In genomic region chr12:56346663-56347062, GRCh38 we compare ENCODE assay signal across 12 cellular contexts. TPM values are rescaled to one million over a fixed set of nuclear protein-coding genes. Genes with fewer than 3 reads are reported as not detected.
DNase-seq lines count a peak whose midpoint lies in the region; ATAC-seq and TF ChIP-seq lines count a peak whose summit lies in the region.
"Had no signal": no experiment of that assay in that cellular context is flagged by ENCODE, and none has a peak within 500 bp of the region (broad histone marks: within the 10 kb centered on the region; RNA-seq: fewer than 3 reads in every experiment).

No MANE protein-coding gene starts in this region.

- H3K9me3 Mint-ChIP-seq in stimulated activated naive CD8-positive, alpha-beta T cell treated with anti-CD3 and anti-CD28 coated beads, Interleukin-15, amount 100 ng/mL, for 72 hours = no peaks in the 10 kb centered on the region
- H3K9me3 Mint-ChIP-seq: CD4-positive, alpha-beta T cell; nephron had no signal

- no peak for TF ChIP-seq CTCF in epithelial cell of esophagus (IDR thresholded peaks at IDR 0.05; ENCODE audit: insufficient read depth, low read depth, low read length, missing control alignments)

- H3K4me3 Mint-ChIP-seq in stimulated activated naive CD8-positive, alpha-beta T cell treated with anti-CD3 and anti-CD28 coated beads, Interleukin-15, amount 100 ng/mL, for 72 hours = no peak overlapping the region
- H3K4me3 Mint-ChIP-seq: CD4-positive, alpha-beta T cell; nephron had no signal

- no peaks in the 10 kb centered on the region for H3K27me3 Mint-ChIP-seq in stimulated activated naive CD8-positive, alpha-beta T cell treated with anti-CD3 and anti-CD28 coated beads, Interleukin-15, amount 100 ng/mL, for 72 hours
- H3K27me3 Mint-ChIP-seq: CD4-positive, alpha-beta T cell had no signal

- no peak overlapping the region for H3K27ac Mint-ChIP-seq in stimulated activated naive CD8-positive, alpha-beta T cell treated with anti-CD3 and anti-CD28 coated beads, Interleukin-15, amount 100 ng/mL, for 72 hours
- H3K27ac Mint-ChIP-seq: nephron had no signal

- no peak overlapping the region for H3K4me3 ChIP-seq in epithelial cell of esophagus (ENCODE audit: low read length)
- H3K4me3 ChIP-seq: skin epidermis had no signal

- peak; percentile 41 for ATAC-seq in stimulated activated naive CD8-positive, alpha-beta T cell treated with anti-CD3 and anti-CD28 coated beads, Interleukin-15, amount 100 ng/mL, for 72 hours
- ATAC-seq in GM18867 (IDR thresholded peaks at IDR 0.05; ENCODE audit: unreplicated experiment) = no peak

- peak; percentile 26 for DNase-seq in stimulated activated CD4-positive, alpha-beta T cell treated with anti-CD3 and anti-CD28 coated beads, Interleukin-15, amount 100 ng/mL, for 24 hours
- DNase-seq in stimulated activated CD4-positive, alpha-beta T cell treated with anti-CD3 and anti-CD28 coated beads, Interleukin-4, amount 100 ng/mL, for 4 hours = no peak
- DNase-seq in NCI-H69 (lab: John Stamatoyannopoulos, UW) (peak; percentile 32), epithelial cell of esophagus (ENCODE audit: low read depth) (peak; percentile 22), HT-29 (ENCODE audit: low spot score) (no peak), germinal center (ENCODE audit: low spot score) (no peak)
- DNase-seq in stimulated activated naive CD8-positive, alpha-beta T cell treated with anti-CD3 and anti-CD28 coated beads, Interleukin-15, amount 100 ng/mL, for 72 hours = no peak
- DNase-seq: effector CD8-positive, alpha-beta T cell had no signal

- no peaks in the 10 kb centered on the region for H3K4me1 Mint-ChIP-seq in stimulated activated naive CD8-positive, alpha-beta T cell treated with anti-CD3 and anti-CD28 coated beads, Interleukin-15, amount 100 ng/mL, for 72 hours
- H3K4me1 Mint-ChIP-seq: nephron had no signal

RNA-seq across cellular contexts. Expression of gene IL23A, which starts 8.0 kb away (rescaled TPM):
- 0.08 and 0.36 TPM in 2 replicates for total RNA-seq in HT-29 (2014; rRNA removed; shearing (Covaris generic))

RNA-seq across cellular contexts. Expression of gene PAN2, which starts 12.9 kb away (rescaled TPM):
- 28.8 and 30.9 TPM in 2 replicates for total RNA-seq in HT-29 (2014; rRNA removed; shearing (Covaris generic))

RNA-seq across cellular contexts. Expression of gene STAT2, which starts 13.2 kb away (rescaled TPM):
- total RNA-seq in HT-29 (2014; rRNA removed; shearing (Covaris generic)) = 23.4 and 30.6 TPM in 2 replicates

RNA-seq across cellular contexts. Expression of gene APOF, which starts 16.0 kb away (rescaled TPM):
- total RNA-seq in HT-29 (2014; rRNA removed; shearing (Covaris generic)) = not detected in 2 replicates
- total RNA-seq: CD4-positive, alpha-beta T cell had no signal

RNA-seq across cellular contexts. Expression of gene CNPY2, which starts 30.9 kb away (rescaled TPM):
- total RNA-seq in HT-29 (2014; rRNA removed; shearing (Covaris generic)) = 129 and 152 TPM in 2 replicates

Comparison
In these comparisons a context has a peak if more than half of its experiments do, and no peak if none do; other contexts are left out.
1. DNase-seq: peak in stimulated activated CD4-positive, alpha-beta T cell treated with anti-CD3 and anti-CD28 coated beads, Interleukin-15, amount 100 ng/mL, for 24 hours (single experiment), NCI-H69 (single experiment) and epithelial cell of esophagus (single experiment); none in stimulated activated CD4-positive, alpha-beta T cell treated with anti-CD3 and anti-CD28 coated beads, Interleukin-4, amount 100 ng/mL, for 4 hours (0 of 2), stimulated activated naive CD8-positive, alpha-beta T cell treated with anti-CD3 and anti-CD28 coated beads, Interleukin-15, amount 100 ng/mL, for 72 hours (0 of 2), HT-29 (single experiment) and germinal center (single experiment).